Comparison of ENCODE assay signal across 31 cellular contexts in the genomic region with DNA sequence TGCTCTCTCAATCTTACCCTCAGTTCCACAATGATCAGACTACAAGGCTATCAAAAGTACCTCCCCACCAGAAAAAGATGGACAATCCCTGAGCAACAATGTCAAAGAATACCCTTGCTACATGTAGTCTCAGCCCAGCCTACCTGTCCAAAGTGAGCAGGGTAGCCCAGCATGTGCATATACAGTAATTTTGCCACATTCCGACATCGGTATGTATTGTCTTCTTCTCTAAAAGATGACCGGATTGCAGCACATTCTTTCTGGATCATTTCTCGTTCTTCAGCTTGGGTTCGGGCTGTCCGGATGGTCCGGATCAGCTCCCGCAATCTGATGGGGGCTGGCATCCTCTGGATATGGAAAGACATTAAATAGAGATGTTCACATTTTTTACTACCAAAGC.
"Had no signal": no experiment of that assay in that cellular context is flagged by ENCODE, and none has a peak within 500 bp of the region (broad histone marks: within the 10 kb centered on the region; RNA-seq: fewer than 3 reads in every experiment).

No MANE protein-coding gene starts in this region.

- H3K4me3 Mint-ChIP-seq: activated CD4-positive, alpha-beta T cell treated with anti-CD3 and anti-CD28 coated beads, Interleukin-2, amount 10 ng/mL, durations not matched to agents 7 days and 5 days; activated CD8-positive, alpha-beta T cell treated with anti-CD3 and anti-CD28 coated beads, Interleukin-2, amount 10 ng/mL, durations not matched to agents 7 days and 5 days; activated naive CD4-positive, alpha-beta T cell treated with anti-CD3 and anti-CD28 coated beads for 36 hours; activated T-cell treated with anti-CD3 and anti-CD28 coated beads, Interleukin-2, amount 50 U/mL, for 24 hours had no signal

- H3K27me3 Mint-ChIP-seq: activated CD4-positive, alpha-beta T cell treated with anti-CD3 and anti-CD28 coated beads, Interleukin-2, amount 10 ng/mL, durations not matched to agents 7 days and 5 days; activated T-cell treated with anti-CD3 and anti-CD28 coated beads, Interleukin-2, amount 50 U/mL, for 24 hours had no signal

- H3K27ac ChIP-seq: brain microvascular endothelial cell, WERI-Rb-1 had no signal

- H3K9me3 Mint-ChIP-seq: activated CD4-positive, alpha-beta T cell treated with anti-CD3 and anti-CD28 coated beads, Interleukin-2, amount 10 ng/mL, durations not matched to agents 7 days and 5 days; activated naive CD4-positive, alpha-beta T cell treated with anti-CD3 and anti-CD28 coated beads for 36 hours; activated naive CD4-positive, alpha-beta T cell treated with anti-CD3 and anti-CD28 coated beads, Interleukin-2, amount 50 U/mL, for 72 hours; activated T-cell treated with anti-CD3 and anti-CD28 coated beads, Interleukin-2, amount 50 U/mL, for 24 hours had no signal

- H3K4me3 ChIP-seq: MG63 had no signal

- DNase-seq: activated CD4-positive, alpha-beta T cell treated with anti-CD3 and anti-CD28 coated beads for 1 hour; activated CD4-positive, alpha-beta T cell treated with anti-CD3 and anti-CD28 coated beads, Interleukin-2, amount 10 ng/mL, durations not matched to agents 7 days and 5 days; activated CD4-positive, alpha-beta T cell treated with anti-CD3 and anti-CD28 coated beads, Interleukin-2, amount 50 U/mL, for 48 hours; activated CD4-positive, CD25-positive, alpha-beta regulatory T cell; activated CD8-positive, alpha-beta T cell treated with anti-CD3 and anti-CD28 coated beads, Interleukin-2, amount 10 ng/mL, durations not matched to agents 7 days and 5 days; activated gamma-delta T cell treated with Interleukin-2 at 50 U/mL for 16 hours; activated naive CD4-positive, alpha-beta T cell treated with anti-CD3 and anti-CD28 coated beads for 36 hours; activated T-cell treated with anti-CD3 and anti-CD28 coated beads, Interleukin-2, amount 50 U/mL, for 24 hours; amniotic stem cell; aorta; brain microvascular endothelial cell; central memory CD4-positive, alpha-beta T cell; Kasumi-1; KG1; MG63; NCI-H1048; NCI-H1105 treated with DMSO at 0.1 percent for 48 hours; NCI-H1436; NCI-H1694; NCI-H1930; NCI-H2081 treated with DMSO at 0.1 percent for 48 hours; NCI-H226; NCI-H524 treated with DMSO at 0.1 percent for 48 hours; NK-92 treated with Interleukin-12 subunit alpha and Interleukin-12 subunit beta, amount 100 ng/mL, for 24 hours; OCI-M1; Right ventricle myocardium superior; SW 1271; T-helper 1 cell; T1000; WERI-Rb-1 had no signal

- H3K9me3 ChIP-seq: MG63 had no signal

- H3K27ac Mint-ChIP-seq: activated CD4-positive, alpha-beta T cell treated with anti-CD3 and anti-CD28 coated beads, Interleukin-2, amount 10 ng/mL, durations not matched to agents 7 days and 5 days; activated CD8-positive, alpha-beta T cell treated with anti-CD3 and anti-CD28 coated beads, Interleukin-2, amount 10 ng/mL, durations not matched to agents 7 days and 5 days; activated naive CD4-positive, alpha-beta T cell treated with anti-CD3 and anti-CD28 coated beads for 36 hours; activated naive CD4-positive, alpha-beta T cell treated with anti-CD3 and anti-CD28 coated beads, Interleukin-2, amount 50 U/mL, for 72 hours; activated T-cell treated with anti-CD3 and anti-CD28 coated beads, Interleukin-2, amount 50 U/mL, for 24 hours had no signal

- H3K27me3 ChIP-seq: brain microvascular endothelial cell, MG63 had no signal

- ATAC-seq: activated CD8-positive, alpha-beta T cell treated with anti-CD3 and anti-CD28 coated beads, Interleukin-2, amount 10 ng/mL, durations not matched to agents 7 days and 5 days; activated naive CD4-positive, alpha-beta T cell treated with anti-CD3 and anti-CD28 coated beads, Interleukin-2, amount 50 U/mL, for 72 hours had no signal
